Comparison of ENCODE assay signal across 6 cellular contexts in the genomic region with DNA sequence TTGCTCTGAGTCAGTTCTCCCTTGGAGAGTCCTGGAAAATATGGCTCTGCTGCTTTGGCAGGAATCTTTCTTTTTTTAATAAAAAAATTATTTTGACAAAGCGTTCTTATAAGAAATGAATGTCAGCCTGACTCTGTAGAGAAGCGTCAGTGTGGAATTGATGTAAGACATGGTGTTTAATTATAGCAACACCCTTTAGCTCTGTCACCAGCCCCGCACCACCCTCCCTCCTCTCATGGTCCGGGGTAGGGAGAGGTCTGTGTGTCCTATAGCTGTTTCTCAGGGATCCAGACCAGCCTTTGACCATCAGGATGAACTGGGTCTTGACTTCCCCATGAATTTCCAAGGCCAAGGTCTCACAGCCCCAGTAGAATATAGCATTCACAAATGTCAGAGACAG.
"Had no signal": no experiment of that assay in that cellular context is flagged by ENCODE, and none has a peak within 500 bp of the region (broad histone marks: within the 10 kb centered on the region; RNA-seq: fewer than 3 reads in every experiment).

No MANE protein-coding gene starts in this region.

- ATAC-seq: HepG2, K562 had no signal

- H3K27ac ChIP-seq: HL-60 had no signal

- H3K4me3 ChIP-seq: K562 had no signal

- DNase-seq: IMR-90, KBM-7 had no signal

- FAIRE-seq: HepG2, HTR-8/SVneo, K562 had no signal
